In genomic region chr2:200509227-200509607, GRCh38 we compare ENCODE assay signal across 8 cellular contexts. TPM values are rescaled to one million over a fixed set of nuclear protein-coding genes. Genes with fewer than 3 reads are reported as not detected.
DNase-seq lines count a peak whose midpoint lies in the region; ATAC-seq and TF ChIP-seq lines count a peak whose summit lies in the region.

No MANE protein-coding gene starts in this region.

- no peak overlapping the region for H4K8ac ChIP-seq in H9 (replicated peaks; ENCODE audit: insufficient read length, low read depth, low read length)

- H3T11ph ChIP-seq in H9 (ENCODE audit: low read length): no peak overlapping the region

- no CpG with 5 or more reads among the region's 8 CpGs for WGBS in H9 (ENCODE audit: extremely low coverage, insufficient read length, low lambda C conversion rate)
- WGBS in esophagus muscularis mucosa: 35% methylated on average over 6 of the region's 8 CpGs

- no peak overlapping the region for H2AK5ac ChIP-seq in H9 (ENCODE audit: insufficient read length, low read length)

- H3K14ac ChIP-seq in H9 (ENCODE audit: insufficient read depth, low read length): peak overlapping the region; percentile 66

- peak overlapping the region; percentile 75 for H3K27ac ChIP-seq in CD4-positive, CD25-positive, alpha-beta regulatory T cell (ENCODE audit: insufficient read depth, low read length, poor library complexity, severe bottlenecking)
- H3K27ac ChIP-seq in H9 (ENCODE audit: insufficient read length, low read depth, low read length) (no peak overlapping the region), esophagus muscularis mucosa (replicated peaks in 1 of 4) (peak overlapping the region; percentile 77 to 92 (median 90))

- H3K4me2 ChIP-seq in H9 (ENCODE audit: insufficient read depth, insufficient read length, low read length): peak overlapping the region; percentile 64

- no peaks in the 10 kb centered on the region for H4K20me1 ChIP-seq in H9 (ENCODE audit: control insufficient read depth, insufficient read depth, insufficient read length)

- H3K79me2 ChIP-seq in H9 (ENCODE audit: insufficient read depth, low read length): no peaks in the 10 kb centered on the region

- peaks cover 5% of the 10 kb centered on the region for H3K27me3 ChIP-seq in CD4-positive, CD25-positive, alpha-beta regulatory T cell (ENCODE audit: control insufficient read depth, insufficient read depth, low read length)
- no peaks in the 10 kb centered on the region for H3K27me3 ChIP-seq in H9 (ENCODE audit: insufficient read depth, low read length)
- H3K27me3 ChIP-seq in esophagus muscularis mucosa: no peaks in the 10 kb centered on the region

- peak overlapping the region; percentile 95 to 98 (median 96) for H3K27ac Mint-ChIP-seq in CD4-positive, CD25-positive, alpha-beta regulatory T cell
- H3K27ac Mint-ChIP-seq in H9: peak overlapping the region in 1 of 3 experiments; percentile 72; a peak in 3 of 7 replicates
- H3K27ac Mint-ChIP-seq in T-helper 17 cell: peak overlapping the region; percentile 84
- H3K27ac Mint-ChIP-seq in nephron: peak overlapping the region; percentile 83 to 87 (median 86)

- H2AFZ ChIP-seq in H9 (ENCODE audit: low read length): no peak overlapping the region

- H3K4me1 Mint-ChIP-seq in CD4-positive, CD25-positive, alpha-beta regulatory T cell: peaks cover 25 to 48% (median 31%) of the 10 kb centered on the region in 4 donors
- H3K4me1 Mint-ChIP-seq in H9: peaks cover 11 to 13% of the 10 kb centered on the region in 2 experiments
- peaks cover 21% of the 10 kb centered on the region for H3K4me1 Mint-ChIP-seq in T-helper 17 cell
- peaks cover 9% of the 10 kb centered on the region for H3K4me1 Mint-ChIP-seq in nephron

- no peak overlapping the region for H2BK15ac ChIP-seq in H9 (ENCODE audit: low read depth, low read length)

- H4K5ac ChIP-seq in H9 (ENCODE audit: insufficient read length, low read depth, low read length): no peak overlapping the region

- no peak overlapping the region for H2BK12ac ChIP-seq in H9 (ENCODE audit: insufficient read length, low read depth, low read length)

- H3K4me3 Mint-ChIP-seq in CD4-positive, CD25-positive, alpha-beta regulatory T cell: peak overlapping the region; percentile 93 to 98 (median 96)
- H3K4me3 Mint-ChIP-seq in H9 (peak overlapping the region; percentile 82 to 84), T-helper 17 cell (peak overlapping the region; percentile 92), nephron (peak overlapping the region; percentile 90 to 91 (median 90))

- H3K4me1 ChIP-seq in CD4-positive, CD25-positive, alpha-beta regulatory T cell (ENCODE audit: control insufficient read depth, insufficient read depth, low read length, poor library complexity, severe bottlenecking): peaks cover 17% of the 10 kb centered on the region
- no peaks in the 10 kb centered on the region; the same call in 1 of the 2 replicates for H3K4me1 ChIP-seq in H9 (ENCODE audit: insufficient read depth, low read length)
- H3K4me1 ChIP-seq in esophagus muscularis mucosa: peaks cover 16 to 21% (median 17%) of the 10 kb centered on the region in 4 donors

- H3K56ac ChIP-seq in H9 (ENCODE audit: insufficient read length, low read depth, low read length): no peak overlapping the region

- no peak overlapping the region for H3K23ac ChIP-seq in H9 (ENCODE audit: insufficient read length, low read depth, low read length)

- no peaks in the 10 kb centered on the region for H3K79me1 ChIP-seq in H9 (ENCODE audit: insufficient read depth, low read depth, low read length, poor library complexity, severe bottlenecking)

- H3K36me3 ChIP-seq in CD4-positive, CD25-positive, alpha-beta regulatory T cell (ENCODE audit: control insufficient read depth, insufficient read depth, low read length): peaks cover 10% of the 10 kb centered on the region
- H3K36me3 ChIP-seq in esophagus muscularis mucosa: peaks cover 7 to 22% (median 13%) of the 10 kb centered on the region in 4 donors

- intact Hi-C loops in esophagus muscularis mucosa (cut with DNase I): no loop called here

- TF ChIP-seq POLR2A in esophagus muscularis mucosa (IDR thresholded peaks at IDR 0.05; ENCODE audit: low read depth): no peak

- peak in 1 of 3 donors; percentile 25 for DNase-seq in CD4-positive, CD25-positive, alpha-beta regulatory T cell
- DNase-seq in H9 (no peak), T-helper 17 cell (no peak), esophagus muscularis mucosa (ENCODE audit: extremely low spot score) (no peak), NK-92 (lab: John Stamatoyannopoulos, UW; ENCODE audit: unreplicated experiment) (no peak)

- peak overlapping the region; percentile 73 for H3K9ac ChIP-seq in H9 (ENCODE audit: extremely low read depth, insufficient read length, low read length)

- H3K9me3 Mint-ChIP-seq in CD4-positive, CD25-positive, alpha-beta regulatory T cell: peaks cover 0 to 1% (median 0%) of the 10 kb centered on the region in 7 donors
- H3K9me3 Mint-ChIP-seq in H9 (no peaks in the 10 kb centered on the region), nephron (no peaks in the 10 kb centered on the region)

- TF ChIP-seq EP300 in esophagus muscularis mucosa (IDR thresholded peaks at IDR 0.05): no peak

- no peaks in the 10 kb centered on the region for H3K9me3 ChIP-seq in CD4-positive, CD25-positive, alpha-beta regulatory T cell (ENCODE audit: control insufficient read depth in 2 of 2, low read length in 2 of 2)
- H3K9me3 ChIP-seq in H9 (ENCODE audit: control insufficient read depth, low read depth, low read length) (no peaks in the 10 kb centered on the region), T-helper 17 cell (ENCODE audit: control insufficient read depth, low read length, poor library complexity, severe bottlenecking) (no peaks in the 10 kb centered on the region), esophagus muscularis mucosa (no peaks in the 10 kb centered on the region)

- H3K27me3 Mint-ChIP-seq in CD4-positive, CD25-positive, alpha-beta regulatory T cell: no peaks in the 10 kb centered on the region
- no peaks in the 10 kb centered on the region for H3K27me3 Mint-ChIP-seq in H9 (ENCODE audit: low read depth)
- no peaks in the 10 kb centered on the region for H3K27me3 Mint-ChIP-seq in T-helper 17 cell
- no peaks in the 10 kb centered on the region for H3K27me3 Mint-ChIP-seq in nephron (ENCODE audit: low read depth)

- H3K4me3 ChIP-seq in CD4-positive, CD25-positive, alpha-beta regulatory T cell (ENCODE audit: low read depth, low read length): peak overlapping the region; percentile 77
- H3K4me3 ChIP-seq in esophagus muscularis mucosa: peak overlapping the region; percentile 65 to 94 (median 88)

- H2BK120ac ChIP-seq in H9 (ENCODE audit: low read depth, low read length, poor library complexity, severe bottlenecking): no peak overlapping the region

- H3K18ac ChIP-seq in H9 (ENCODE audit: insufficient read length, low read depth, low read length): no peak overlapping the region

- H4K91ac ChIP-seq in H9 (ENCODE audit: insufficient read length, low read depth, low read length): no peak overlapping the region

- TF ChIP-seq CTCF in H9 (conservative IDR thresholded peaks at IDR 0.05) (no peak), esophagus muscularis mucosa (IDR thresholded peaks at IDR 0.05) (no peak), nephron (IDR thresholded peaks at IDR 0.05; ENCODE audit: unreplicated experiment in 3 of 3) (no peak)

- ATAC-seq in CD4-positive, CD25-positive, alpha-beta regulatory T cell (ENCODE audit: low read depth in 2 of 2): no peak
- ATAC-seq in T-helper 17 cell: no peak
- no peak for ATAC-seq in GM18907 (IDR thresholded peaks at IDR 0.05; ENCODE audit: unreplicated experiment)
- ATAC-seq in GM21390 (IDR thresholded peaks at IDR 0.05; ENCODE audit: unreplicated experiment): no peak

- H2BK5ac ChIP-seq in H9 (ENCODE audit: insufficient read length, low read length): no peak overlapping the region

- H2BK20ac ChIP-seq in H9 (ENCODE audit: low read depth, low read length, poor library complexity, severe bottlenecking): no peak overlapping the region

- H3K36me3 Mint-ChIP-seq in CD4-positive, CD25-positive, alpha-beta regulatory T cell: peaks cover 7% of the 10 kb centered on the region
- H3K36me3 Mint-ChIP-seq in H9 (ENCODE audit: insufficient read depth in 1 of 3, low read depth in 3 of 3): no peaks in the 10 kb centered on the region; a peak in 2 of 7 replicates
- peaks cover 2% of the 10 kb centered on the region for H3K36me3 Mint-ChIP-seq in T-helper 17 cell (ENCODE audit: low read depth)
- no peaks in the 10 kb centered on the region for H3K36me3 Mint-ChIP-seq in nephron (ENCODE audit: low read depth)

- H3K23me2 ChIP-seq in H9 (ENCODE audit: insufficient read length, low read depth, low read length, poor library complexity, severe bottlenecking): peaks cover 5% of the 10 kb centered on the region

- no peak overlapping the region for H3K4ac ChIP-seq in H9 (ENCODE audit: low read depth, low read length)

RNA-seq across cellular contexts. Expression of gene KCTD18, which starts 0.7 kb away (rescaled TPM):
- total RNA-seq in CD4-positive, CD25-positive, alpha-beta regulatory T cell: 18.2 TPM
- polyA plus RNA-seq in CD4-positive, CD25-positive, alpha-beta regulatory T cell: 10 to 100 TPM; 15.4 to 18.9 (median 17.2) TPM
- total RNA-seq in H9 (2021) (3.4 and 4.9 TPM in 2 replicates), T-helper 17 cell (10 to 100 TPM; 13.4 to 19.2 TPM), esophagus muscularis mucosa (10 to 100 TPM; 23.2 to 31.0 (median 26.4) TPM)

RNA-seq across cellular contexts. Expression of gene SGO2, which starts 16.8 kb away (rescaled TPM):
- total RNA-seq in CD4-positive, CD25-positive, alpha-beta regulatory T cell: 4.2 TPM
- 1 to 10 TPM; 2.3 to 4.9 (median 2.8) TPM for polyA plus RNA-seq in CD4-positive, CD25-positive, alpha-beta regulatory T cell
- total RNA-seq in H9 (2021) (25.6 and 27.0 TPM in 2 replicates), T-helper 17 cell (1 to 10 TPM; 1.2 to 1.5 TPM), esophagus muscularis mucosa (1 to 10 TPM in 3 of 4 donors, under 1 TPM in 1; 0.71 to 2.5 (median 1.9) TPM)
